Comparison of ENCODE assay signal across 2 cellular contexts in the genomic region with DNA sequence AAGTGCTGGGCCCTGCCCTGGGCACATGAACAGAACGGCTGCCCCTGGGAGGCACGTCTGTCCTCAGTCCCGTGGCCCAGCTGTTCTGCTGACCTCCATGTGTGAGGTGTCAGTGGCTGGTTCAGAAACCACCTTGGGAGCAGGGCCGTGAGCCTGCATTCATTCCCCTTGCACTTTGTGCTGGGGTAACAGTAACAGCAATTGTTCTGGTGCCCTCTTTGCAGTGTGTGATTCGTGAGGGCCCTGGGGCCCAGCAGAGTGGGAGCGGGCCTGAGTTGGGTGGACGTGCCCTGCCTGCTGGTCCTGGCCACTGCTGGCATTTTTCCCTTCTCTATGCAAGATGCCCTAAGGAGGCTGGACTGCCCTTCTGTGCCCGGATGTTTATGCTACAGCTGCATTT.
TF ChIP-seq lines count a peak whose summit lies in the region.

No MANE protein-coding gene starts in this region.

TF ChIP-seq in HepG2, 621 proteins besides CTCF, POLR2A, EP300 and RAD21:
- TF ChIP-seq, protein P1, sequence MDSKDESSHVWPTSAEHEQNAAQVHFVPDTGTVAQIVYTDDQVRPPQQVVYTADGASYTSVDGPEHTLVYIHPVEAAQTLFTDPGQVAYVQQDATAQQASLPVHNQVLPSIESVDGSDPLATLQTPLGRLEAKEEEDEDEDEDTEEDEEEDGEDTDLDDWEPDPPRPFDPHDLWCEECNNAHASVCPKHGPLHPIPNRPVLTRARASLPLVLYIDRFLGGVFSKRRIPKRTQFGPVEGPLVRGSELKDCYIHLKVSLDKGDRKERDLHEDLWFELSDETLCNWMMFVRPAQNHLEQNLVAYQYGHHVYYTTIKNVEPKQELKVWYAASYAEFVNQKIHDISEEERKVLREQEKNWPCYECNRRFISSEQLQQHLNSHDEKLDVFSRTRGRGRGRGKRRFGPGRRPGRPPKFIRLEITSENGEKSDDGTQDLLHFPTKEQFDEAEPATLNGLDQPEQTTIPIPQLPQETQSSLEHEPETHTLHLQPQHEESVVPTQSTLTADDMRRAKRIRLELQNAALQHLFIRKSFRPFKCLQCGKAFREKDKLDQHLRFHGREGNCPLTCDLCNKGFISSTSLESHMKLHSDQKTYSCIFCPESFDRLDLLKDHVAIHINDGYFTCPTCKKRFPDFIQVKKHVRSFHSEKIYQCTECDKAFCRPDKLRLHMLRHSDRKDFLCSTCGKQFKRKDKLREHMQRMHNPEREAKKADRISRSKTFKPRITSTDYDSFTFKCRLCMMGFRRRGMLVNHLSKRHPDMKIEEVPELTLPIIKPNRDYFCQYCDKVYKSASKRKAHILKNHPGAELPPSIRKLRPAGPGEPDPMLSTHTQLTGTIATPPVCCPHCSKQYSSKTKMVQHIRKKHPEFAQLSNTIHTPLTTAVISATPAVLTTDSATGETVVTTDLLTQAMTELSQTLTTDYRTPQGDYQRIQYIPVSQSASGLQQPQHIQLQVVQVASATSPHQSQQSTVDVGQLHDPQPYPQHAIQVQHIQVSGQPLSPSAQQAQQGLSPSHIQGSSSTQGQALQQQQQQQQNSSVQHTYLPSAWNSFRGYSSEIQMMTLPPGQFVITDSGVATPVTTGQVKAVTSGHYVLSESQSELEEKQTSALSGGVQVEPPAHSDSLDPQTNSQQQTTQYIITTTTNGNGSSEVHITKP (CRISPR knock-in tag; IDR thresholded peaks at IDR 0.05; ENCODE audit: low read depth) = no peak
- TF ChIP-seq HNRNPL (IDR thresholded peaks at IDR 0.05; ENCODE audit: low read depth, low read length) = 0 out of 2 replicates have a peak, but pooled peaks have one; percentile 56
- TF ChIP-seq, protein P2, sequence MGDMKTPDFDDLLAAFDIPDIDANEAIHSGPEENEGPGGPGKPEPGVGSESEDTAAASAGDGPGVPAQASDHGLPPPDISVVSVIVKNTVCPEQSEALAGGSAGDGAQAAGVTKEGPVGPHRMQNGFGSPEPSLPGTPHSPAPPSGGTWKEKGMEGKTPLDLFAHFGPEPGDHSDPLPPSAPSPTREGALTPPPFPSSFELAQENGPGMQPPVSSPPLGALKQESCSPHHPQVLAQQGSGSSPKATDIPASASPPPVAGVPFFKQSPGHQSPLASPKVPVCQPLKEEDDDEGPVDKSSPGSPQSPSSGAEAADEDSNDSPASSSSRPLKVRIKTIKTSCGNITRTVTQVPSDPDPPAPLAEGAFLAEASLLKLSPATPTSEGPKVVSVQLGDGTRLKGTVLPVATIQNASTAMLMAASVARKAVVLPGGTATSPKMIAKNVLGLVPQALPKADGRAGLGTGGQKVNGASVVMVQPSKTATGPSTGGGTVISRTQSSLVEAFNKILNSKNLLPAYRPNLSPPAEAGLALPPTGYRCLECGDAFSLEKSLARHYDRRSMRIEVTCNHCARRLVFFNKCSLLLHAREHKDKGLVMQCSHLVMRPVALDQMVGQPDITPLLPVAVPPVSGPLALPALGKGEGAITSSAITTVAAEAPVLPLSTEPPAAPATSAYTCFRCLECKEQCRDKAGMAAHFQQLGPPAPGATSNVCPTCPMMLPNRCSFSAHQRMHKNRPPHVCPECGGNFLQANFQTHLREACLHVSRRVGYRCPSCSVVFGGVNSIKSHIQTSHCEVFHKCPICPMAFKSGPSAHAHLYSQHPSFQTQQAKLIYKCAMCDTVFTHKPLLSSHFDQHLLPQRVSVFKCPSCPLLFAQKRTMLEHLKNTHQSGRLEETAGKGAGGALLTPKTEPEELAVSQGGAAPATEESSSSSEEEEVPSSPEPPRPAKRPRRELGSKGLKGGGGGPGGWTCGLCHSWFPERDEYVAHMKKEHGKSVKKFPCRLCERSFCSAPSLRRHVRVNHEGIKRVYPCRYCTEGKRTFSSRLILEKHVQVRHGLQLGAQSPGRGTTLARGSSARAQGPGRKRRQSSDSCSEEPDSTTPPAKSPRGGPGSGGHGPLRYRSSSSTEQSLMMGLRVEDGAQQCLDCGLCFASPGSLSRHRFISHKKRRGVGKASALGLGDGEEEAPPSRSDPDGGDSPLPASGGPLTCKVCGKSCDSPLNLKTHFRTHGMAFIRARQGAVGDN (CRISPR knock-in tag; IDR thresholded peaks at IDR 0.05) = peak; percentile 32
- TF ChIP-seq, protein P3, sequence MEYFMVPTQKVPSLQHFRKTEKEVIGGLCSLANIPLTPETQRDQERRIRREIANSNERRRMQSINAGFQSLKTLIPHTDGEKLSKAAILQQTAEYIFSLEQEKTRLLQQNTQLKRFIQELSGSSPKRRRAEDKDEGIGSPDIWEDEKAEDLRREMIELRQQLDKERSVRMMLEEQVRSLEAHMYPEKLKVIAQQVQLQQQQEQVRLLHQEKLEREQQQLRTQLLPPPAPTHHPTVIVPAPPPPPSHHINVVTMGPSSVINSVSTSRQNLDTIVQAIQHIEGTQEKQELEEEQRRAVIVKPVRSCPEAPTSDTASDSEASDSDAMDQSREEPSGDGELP (IDR thresholded peaks at IDR 0.05; ENCODE audit: borderline replicate concordance, low read depth) = 0 out of 2 replicates have a peak, but pooled peaks have one; percentile 14

TF ChIP-seq in GM12878, 131 proteins besides CTCF, POLR2A, EP300 and RAD21:
- TF ChIP-seq MYB (IDR thresholded peaks at IDR 0.05; ENCODE audit: borderline replicate concordance, low read depth, low read length) = no peak
- TF ChIP-seq KLF5 (IDR thresholded peaks at IDR 0.05; ENCODE audit: partially characterized antibody) = no peak
- TF ChIP-seq ETV6 (conservative IDR thresholded peaks at IDR 0.05 in 1 of 2, IDR thresholded peaks at IDR 0.05 in 1 of 2; ENCODE audit: borderline replicate concordance in 1 of 2, low read depth in 1 of 2) = no peak
- no peak for TF ChIP-seq NBN (IDR thresholded peaks at IDR 0.05)
